In the genomic region with DNA sequence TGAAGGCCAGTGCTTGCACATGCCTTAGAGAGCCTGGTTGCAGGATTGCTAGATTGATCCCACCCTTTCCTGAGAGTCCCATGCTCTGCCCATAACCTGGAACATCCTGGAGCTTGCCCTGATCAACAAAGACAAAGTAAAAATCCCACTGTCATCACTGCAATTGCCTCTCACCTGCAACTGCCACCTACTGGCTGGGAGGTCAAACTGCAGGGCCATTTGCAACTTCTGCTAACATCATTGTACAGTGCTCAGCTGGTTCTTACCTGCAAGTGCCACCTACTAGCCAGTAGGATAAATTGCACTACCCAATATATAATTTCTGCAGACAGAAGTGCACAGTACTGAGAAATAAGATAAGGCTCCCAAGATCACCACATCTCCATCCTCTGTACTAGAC, we compare ENCODE assay signal across 12 cellular contexts.
DNase-seq lines count a peak whose midpoint lies in the region; ATAC-seq, FAIRE-seq and TF ChIP-seq lines count a peak whose summit lies in the region.
"Had no signal": no experiment of that assay in that cellular context is flagged by ENCODE, and none has a peak within 500 bp of the region (broad histone marks: within the 10 kb centered on the region; RNA-seq: fewer than 3 reads in every experiment).

No MANE protein-coding gene starts in this region.

- TF ChIP-seq CTCF in C4-2B (conservative IDR thresholded peaks at IDR 0.05) (peak; percentile 66), SU-DHL-6 (IDR thresholded peaks at IDR 0.05; ENCODE audit: insufficient read depth, low read length, poor library complexity, severe bottlenecking) (peak; percentile 55), D721Med (IDR thresholded peaks at IDR 0.05; ENCODE audit: insufficient read depth, missing control alignments) (no peak)

- H3K9me3 ChIP-seq in SU-DHL-6 (ENCODE audit: insufficient read depth, low read length), result no peaks in the 10 kb centered on the region

- no peaks in the 10 kb centered on the region for H3K36me3 ChIP-seq in SU-DHL-6 (ENCODE audit: low read length)
- H3K36me3 ChIP-seq: esophagus squamous epithelium had no signal

- no peak overlapping the region for H3K4me3 ChIP-seq in SU-DHL-6 (ENCODE audit: insufficient read depth, low read length, poor library complexity, severe bottlenecking)
- H3K4me3 ChIP-seq: esophagus squamous epithelium, GM23248 had no signal

- H3K4me2 ChIP-seq in SU-DHL-6 (ENCODE audit: low read depth, low read length, poor library complexity, severe bottlenecking), result no peak overlapping the region

- no peak overlapping the region for H3K27ac ChIP-seq in C4-2B
- H3K27ac ChIP-seq in SU-DHL-6 (ENCODE audit: low read depth, low read length), result no peak overlapping the region
- H3K27ac ChIP-seq: esophagus squamous epithelium, GM23248 had no signal

- DNase-seq in D721Med (ENCODE audit: insufficient read length, low spot score) (no peak), AML-193 (lab: John Stamatoyannopoulos, UW) (no peak), kidney tubule cell (ENCODE audit: low spot score) (no peak)
- DNase-seq in activated naive CD4-positive, alpha-beta T cell (lab: John Stamatoyannopoulos, UW), result no peak
- DNase-seq: activated T-cell treated with anti-CD3 and anti-CD28 coated beads, Interleukin-2, amount 50 U/mL, for 1 hour; esophagus squamous epithelium; GM23248; NCI-H1694 treated with DMSO at 0.1 percent for 48 hours had no signal

- peak; percentile 64 for ATAC-seq in GM19372 (IDR thresholded peaks at IDR 0.05; ENCODE audit: low read depth, unreplicated experiment)
- peak; percentile 65 for ATAC-seq in HG03139 (IDR thresholded peaks at IDR 0.05; ENCODE audit: unreplicated experiment)

- no peak overlapping the region for H3K9ac ChIP-seq in SU-DHL-6 (ENCODE audit: low read length)
- H3K9ac ChIP-seq: GM23248 had no signal

- no peaks in the 10 kb centered on the region for H4K20me1 ChIP-seq in SU-DHL-6 (ENCODE audit: low read depth, low read length)

- H2AFZ ChIP-seq in SU-DHL-6 (ENCODE audit: low read depth, low read length, severe bottlenecking), result no peak overlapping the region
- H2AFZ ChIP-seq: GM23248 had no signal

- no peaks in the 10 kb centered on the region for H3K79me2 ChIP-seq in SU-DHL-6 (ENCODE audit: insufficient read depth, low read length)

- FAIRE-seq in D721Med (lab: Jason Lieb, UNC), result no peak

- H3K27me3 ChIP-seq in SU-DHL-6 (ENCODE audit: low read length), result no peaks in the 10 kb centered on the region
- H3K27me3 ChIP-seq: esophagus squamous epithelium had no signal

- H3K9me2 ChIP-seq in SU-DHL-6 (replicated peaks; ENCODE audit: insufficient read depth, low read length), result no peaks in the 10 kb centered on the region

- no peaks in the 10 kb centered on the region for H3F3A ChIP-seq in SU-DHL-6 (ENCODE audit: insufficient read depth)
